ENCODE assay signal across 36 cellular contexts in the genomic region with DNA sequence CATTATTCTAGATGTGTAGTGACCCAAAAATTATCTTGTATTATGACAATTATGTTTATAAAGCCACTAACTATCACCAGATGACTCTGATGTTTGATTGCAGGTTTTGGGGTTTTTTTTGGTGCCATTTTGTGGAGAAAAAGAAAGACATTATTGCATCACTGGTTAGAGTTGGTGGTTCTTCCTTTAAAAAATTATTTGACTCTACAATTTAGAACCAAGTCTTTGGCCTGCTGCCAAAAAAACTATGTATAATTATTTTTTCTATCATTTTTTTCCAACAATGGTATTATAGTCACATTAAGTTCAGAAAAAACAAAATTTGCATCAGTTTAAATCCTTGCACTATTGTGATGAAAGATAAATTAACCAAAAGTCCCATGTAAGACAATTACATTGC.
"Had no signal": no experiment of that assay in that cellular context is flagged by ENCODE, and none has a peak within 500 bp of the region (broad histone marks: within the 10 kb centered on the region; RNA-seq: fewer than 3 reads in every experiment).

No MANE protein-coding gene starts in this region.

- H3K27me3 ChIP-seq: MG63 had no signal

- H3K9me3 ChIP-seq: MG63 had no signal

- DNase-seq: Karpas-422, Kasumi-1, MG63, MM.1S, MV-4-11, NCI-H1048, NCI-H1092, NCI-H1092 treated with DMSO at 0.1 percent for 48 hours, NCI-H1105, NCI-H1105 treated with DMSO at 0.1 percent for 48 hours, NCI-H1417 treated with DMSO at 0.1 percent for 48 hours, NCI-H1436, NCI-H1436 treated with DMSO at 0.1 percent for 48 hours, NCI-H146, NCI-H1694, NCI-H1694 treated with DMSO at 0.1 percent for 48 hours, NCI-H187, NCI-H187 treated with DMSO at 0.1 percent for 48 hours, NCI-H1930, NCI-H2029, NCI-H2029 treated with DMSO at 0.1 percent for 48 hours, NCI-H2081, NCI-H2081 treated with DMSO at 0.1 percent for 48 hours, NCI-H2107, NCI-H2171, NCI-H2171 treated with DMSO at 0.1 percent for 48 hours, NCI-H2227 treated with DMSO at 0.1 percent for 48 hours, NCI-H226, NCI-H345, NCI-H446, NCI-H446 treated with DMSO at 0.1 percent for 48 hours, NCI-H510A, NCI-H524, NCI-H524 treated with DMSO at 0.1 percent for 48 hours, NCI-H526, NCI-H526 treated with DMSO at 0.1 percent for 48 hours had no signal

- H3K36me3 ChIP-seq: MG63 had no signal

- H3K4me3 ChIP-seq: MG63 had no signal
